In the genomic region with DNA sequence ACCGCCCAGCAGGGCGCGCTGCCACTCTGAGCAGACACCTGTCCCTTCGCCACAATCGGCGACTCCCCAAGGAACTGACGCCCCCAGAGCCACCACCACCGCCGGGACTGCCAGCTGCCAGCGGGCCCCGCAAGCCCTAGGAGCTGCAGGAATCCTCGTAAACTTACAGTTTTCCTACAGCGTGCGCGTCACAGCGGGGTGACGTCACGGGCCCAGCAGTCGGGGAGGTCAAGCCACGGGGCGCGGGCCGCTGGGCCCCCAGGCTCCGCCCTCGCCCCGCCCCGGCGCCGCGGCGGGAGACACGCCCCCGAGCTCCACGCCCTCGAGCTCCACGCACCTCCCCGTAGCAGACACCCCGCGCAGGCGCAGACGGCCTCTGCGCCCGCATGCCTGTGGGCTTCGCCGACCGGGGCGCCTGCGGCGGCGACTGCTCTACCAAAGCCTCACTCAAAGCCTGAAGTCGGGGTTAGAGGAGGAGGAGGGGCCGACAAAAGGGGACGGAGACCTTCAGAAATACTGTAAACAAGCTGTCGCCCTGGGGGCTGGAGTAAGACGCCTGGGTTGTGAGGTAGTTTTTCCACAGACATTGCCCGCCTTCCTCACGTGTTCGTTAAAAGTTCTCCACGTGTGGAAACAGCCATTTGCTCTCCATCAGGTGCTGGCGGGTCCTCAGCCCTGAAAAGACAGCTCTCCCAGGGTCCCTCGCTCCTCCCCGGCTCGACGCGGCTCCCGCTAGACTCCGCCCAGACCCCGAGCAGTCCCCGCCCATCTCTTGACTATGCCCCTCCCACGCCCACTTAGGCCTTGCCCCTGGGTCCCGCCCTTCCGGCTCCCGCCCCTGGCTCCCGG, we compare ENCODE assay signal across 8 cellular contexts. TPM values are rescaled to one million over a fixed set of nuclear protein-coding genes. Genes with fewer than 3 reads are reported as not detected.
DNase-seq lines count a peak whose midpoint lies in the region; ATAC-seq, FAIRE-seq and TF ChIP-seq lines count a peak whose summit lies in the region.

A gene with protein sequence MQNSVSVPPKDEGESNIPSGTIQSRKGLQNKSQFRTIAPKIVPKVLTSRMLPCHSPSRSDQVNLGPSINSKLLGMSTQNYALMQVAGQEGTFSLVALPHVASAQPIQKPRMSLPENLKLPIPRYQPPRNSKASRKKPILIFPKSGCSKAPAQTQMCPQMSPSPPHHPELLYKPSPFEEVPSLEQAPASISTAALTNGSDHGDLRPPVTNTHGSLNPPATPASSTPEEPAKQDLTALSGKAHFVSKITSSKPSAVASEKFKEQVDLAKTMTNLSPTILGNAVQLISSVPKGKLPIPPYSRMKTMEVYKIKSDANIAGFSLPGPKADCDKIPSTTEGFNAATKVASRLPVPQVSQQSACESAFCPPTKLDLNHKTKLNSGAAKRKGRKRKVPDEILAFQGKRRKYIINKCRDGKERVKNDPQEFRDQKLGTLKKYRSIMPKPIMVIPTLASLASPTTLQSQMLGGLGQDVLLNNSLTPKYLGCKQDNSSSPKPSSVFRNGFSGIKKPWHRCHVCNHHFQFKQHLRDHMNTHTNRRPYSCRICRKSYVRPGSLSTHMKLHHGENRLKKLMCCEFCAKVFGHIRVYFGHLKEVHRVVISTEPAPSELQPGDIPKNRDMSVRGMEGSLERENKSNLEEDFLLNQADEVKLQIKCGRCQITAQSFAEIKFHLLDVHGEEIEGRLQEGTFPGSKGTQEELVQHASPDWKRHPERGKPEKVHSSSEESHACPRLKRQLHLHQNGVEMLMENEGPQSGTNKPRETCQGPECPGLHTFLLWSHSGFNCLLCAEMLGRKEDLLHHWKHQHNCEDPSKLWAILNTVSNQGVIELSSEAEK (minus strand): TSS at position 200 of the 849 bp plus-strand sequence. CDS start 154,831 bp downstream, outside the sequence.

- WGBS in adipose tissue, 3 donors = 0 to 1% (median 0%) methylated on average over 66 to 74 of the region's 74 CpGs
- WGBS in heart left ventricle, 4 donors = 0 to 1% (median 1%) methylated on average over 48 to 74 of the region's 74 CpGs
- WGBS in upper lobe of left lung, 2 donors = 1% methylated on average over 17 to 73 of the region's 74 CpGs

- ATAC-seq in HG02763 (IDR thresholded peaks at IDR 0.05; ENCODE audit: unreplicated experiment) (peak; percentile 82), heart left ventricle (peak; percentile 96 to 98 (median 96)), upper lobe of left lung (ENCODE audit: low FRiP score in 2 of 2) (peak; percentile 98 to 99)

- H3K27me3 ChIP-seq in heart left ventricle = no peaks in the 10 kb centered on the region
- no peaks in the 10 kb centered on the region for H3K27me3 ChIP-seq in upper lobe of left lung

- peak within 1 kb of the TSS; percentile 44 to 81 (median 70) for H3K4me3 ChIP-seq in heart left ventricle
- H3K4me3 ChIP-seq in upper lobe of left lung = peak within 1 kb of the TSS; percentile 42 to 61 (median 58)

- H3K27ac ChIP-seq in adipose tissue (ENCODE audit: low read depth, low read length) = peak within 1 kb of the TSS; percentile 98
- peak within 1 kb of the TSS; percentile 97 to 100 (median 99) for H3K27ac ChIP-seq in heart left ventricle
- peak within 1 kb of the TSS; percentile 98 to 100 (median 99) for H3K27ac ChIP-seq in upper lobe of left lung

- peaks cover 0 to 58% (median 29%) of the 10 kb centered on the region in 12 donors for H3K4me1 ChIP-seq in heart left ventricle
- peaks cover 20 to 32% (median 27%) of the 10 kb centered on the region in 4 donors for H3K4me1 ChIP-seq in upper lobe of left lung

- FAIRE-seq in GM12891 (lab: Jason Lieb, UNC) = peak; percentile 98

- H3K9me3 ChIP-seq in heart left ventricle = no peaks in the 10 kb centered on the region
- H3K9me3 ChIP-seq in upper lobe of left lung = no peaks in the 10 kb centered on the region

- H3K36me3 ChIP-seq in heart left ventricle (no peaks in the 10 kb centered on the region), upper lobe of left lung (no peaks in the 10 kb centered on the region)

- peak in 11 of 12 donors; percentile 2 to 85 (median 69) for TF ChIP-seq CTCF in heart left ventricle (IDR thresholded peaks at IDR 0.05)
- TF ChIP-seq CTCF in upper lobe of left lung (IDR thresholded peaks at IDR 0.05) = peak in 5 of 6 experiments; percentile 49 to 94 (median 90)

- DNase-seq in GM12891 (ENCODE audit: insufficient read length, low spot score) = peak; percentile 84
- peak; percentile 75 for DNase-seq in NCI-H128 (lab: John Stamatoyannopoulos, UW; ENCODE audit: unreplicated experiment)
- DNase-seq in SW 1271 (lab: John Stamatoyannopoulos, UW) = peak; percentile 89 to 95
- peak; percentile 97 to 98 (median 97) for DNase-seq in heart left ventricle
- DNase-seq in posterior vena cava (ENCODE audit: low spot score) = peak; percentile 99
- peak; percentile 98 to 100 for DNase-seq in upper lobe of left lung

- TF ChIP-seq POLR2A in GM12891 (IDR thresholded peaks at IDR 0.05; ENCODE audit: low read depth, low read length) (peak; percentile 42; the same call in 1 of the 2 replicates), heart left ventricle (IDR thresholded peaks at IDR 0.05) (peak in 1 of 2 donors; percentile 79), upper lobe of left lung (IDR thresholded peaks at IDR 0.05) (peak; percentile 53 to 91 (median 75))

- TF ChIP-seq EP300 in upper lobe of left lung (IDR thresholded peaks at IDR 0.05) = no peak

- intact Hi-C loops in heart left ventricle (cut with DNase I) = loop anchor here (1.0 to 10.0 kb wide), 23 partner anchors 50 to 775 kb away; partner anchors contain the start of gene ZEB1 (in 7 of the 10)
- intact Hi-C loops in posterior vena cava (cut with DNase I) = loop anchor here (5.0 to 10.0 kb wide), 2 partner anchors 247 to 250 kb away; no protein-coding TSS in a partner anchor

TF ChIP-seq in GM12891, 5 proteins besides CTCF, POLR2A, EP300 and RAD21:
- 0 out of 2 replicates have a peak, but pooled peaks have one; percentile 31 for TF ChIP-seq POLR2AphosphoS5 (IDR thresholded peaks at IDR 0.05; ENCODE audit: low read depth, low read length)
- TF ChIP-seq TAF1 (IDR thresholded peaks at IDR 0.05; ENCODE audit: low read depth, low read length) = 0 out of 2 replicates have a peak, but pooled peaks have one; percentile 28
- TF ChIP-seq POU2F2 (IDR thresholded peaks at IDR 0.05; ENCODE audit: low read depth, low read length) = no peak; the same call in 1 of the 2 replicates

RNA-seq across cellular contexts. Expression of the gene that starts here (rescaled TPM):
- 0.77 TPM for polyA plus RNA-seq in GM12891 (2012; ENCODE audit: low read depth, missing spikeins)
- polyA plus RNA-seq in adipose tissue = 10 to 100 TPM in 1 of 3 donors, 1 to 10 TPM in 2; 2.8 to 14.1 (median 6.4) TPM
- 10 to 100 TPM; 11.1 to 14.7 (median 13.2) TPM for total RNA-seq in heart left ventricle
- 10 to 100 TPM in 1 of 2 donors, 1 to 10 TPM in 1; 9.0 to 14.1 TPM for polyA plus RNA-seq in heart left ventricle
- total RNA-seq in posterior vena cava = 10 to 100 TPM; 12.4 to 13.9 TPM
- total RNA-seq in upper lobe of left lung = 10 to 100 TPM; 10.5 to 25.1 (median 13.7) TPM

Comparison
In these comparisons a context has a peak if more than half of its experiments do, and no peak if none do; other contexts are left out.
1. Peak in every context shown above with its lines: DNase-seq, ATAC-seq, H3K4me3 ChIP-seq and H3K27ac ChIP-seq.